In genomic region chr9:86280580-86280979, GRCh38 we compare ENCODE assay signal across 11 cellular contexts. TPM values are rescaled to one million over a fixed set of nuclear protein-coding genes. Genes with fewer than 3 reads are reported as not detected.
DNase-seq lines count a peak whose midpoint lies in the region; TF ChIP-seq lines count a peak whose summit lies in the region.
"Had no signal": no experiment of that assay in that cellular context is flagged by ENCODE, and none has a peak within 500 bp of the region (broad histone marks: within the 10 kb centered on the region; RNA-seq: fewer than 3 reads in every experiment).

No MANE protein-coding gene starts in this region.

- peaks cover 25% of the 10 kb centered on the region for H3K4me1 ChIP-seq in CD8-positive, alpha-beta memory T cell (ENCODE audit: insufficient read depth, low read length)
- H3K4me1 ChIP-seq in KMS-11 (ENCODE audit: low read depth, poor library complexity, severe bottlenecking): peaks cover 48% of the 10 kb centered on the region

- TF ChIP-seq CTCF in KMS-11 (conservative IDR thresholded peaks at IDR 0.05; ENCODE audit: low read depth, low read length): no peak
- TF ChIP-seq CTCF in brain (conservative IDR thresholded peaks at IDR 0.05): no peak
- TF ChIP-seq CTCF in nephron (IDR thresholded peaks at IDR 0.05; ENCODE audit: unreplicated experiment in 3 of 3): no peak

- peaks cover 47% of the 10 kb centered on the region for H3K79me2 ChIP-seq in KMS-11 (ENCODE audit: insufficient read depth, low read depth)

- POLR2A ChIA-PET in CD8-positive, alpha-beta memory T cell (lab: Charles Lee): no interaction called here

- peak overlapping the region; percentile 65 for H3K4me2 ChIP-seq in KMS-11

- CTCF ChIA-PET in CD8-positive, alpha-beta memory T cell (lab: Charles Lee): no interaction called here

- H3K9me3 Mint-ChIP-seq in CD8-positive, alpha-beta memory T cell: no peaks in the 10 kb centered on the region
- H3K9me3 Mint-ChIP-seq in brain: no peaks in the 10 kb centered on the region
- H3K9me3 Mint-ChIP-seq in nephron: no peaks in the 10 kb centered on the region

- no peak for DNase-seq in CD8-positive, alpha-beta memory T cell
- DNase-seq in NCI-H1694 (lab: John Stamatoyannopoulos, UW) (no peak), SKM-1 (lab: John Stamatoyannopoulos, UW; ENCODE audit: unreplicated experiment) (no peak), NAMALWA (ENCODE audit: low spot score) (no peak), NCI-H524 treated with DMSO at 0.1 percent for 48 hours (lab: John Stamatoyannopoulos, UW) (no peak)
- DNase-seq: left colon, stomach had no signal

- no peak overlapping the region for H2AFZ ChIP-seq in KMS-11 (ENCODE audit: low read depth)

- H3K36me3 ChIP-seq in CD8-positive, alpha-beta memory T cell (ENCODE audit: insufficient read depth, low read length): no peaks in the 10 kb centered on the region
- no peaks in the 10 kb centered on the region for H3K36me3 ChIP-seq in KMS-11 (ENCODE audit: insufficient read depth)
- H3K36me3 ChIP-seq: stomach had no signal

- H3K9me3 ChIP-seq in CD8-positive, alpha-beta memory T cell (ENCODE audit: low read length): no peaks in the 10 kb centered on the region
- H3K9me3 ChIP-seq: stomach had no signal

- no peak overlapping the region for H3K4me3 ChIP-seq in CD8-positive, alpha-beta memory T cell (ENCODE audit: low read length)
- H3K4me3 ChIP-seq in KMS-11 (IDR thresholded peaks at IDR 0.05; ENCODE audit: insufficient read depth, low read depth, low read length): no peak overlapping the region

- H3K36me3 Mint-ChIP-seq in CD8-positive, alpha-beta memory T cell: peaks cover 0 to 39% (median 0%) of the 10 kb centered on the region in 3 donors
- H3K36me3 Mint-ChIP-seq in brain: peaks cover 21% of the 10 kb centered on the region
- peaks cover 4% of the 10 kb centered on the region for H3K36me3 Mint-ChIP-seq in nephron (ENCODE audit: low read depth)

- no peaks in the 10 kb centered on the region; the same call in 1 of the 2 replicates for H4K20me1 ChIP-seq in KMS-11 (ENCODE audit: insufficient read depth)

- no peaks in the 10 kb centered on the region for H3K27me3 Mint-ChIP-seq in CD8-positive, alpha-beta memory T cell
- H3K27me3 Mint-ChIP-seq in brain (peaks cover 3% of the 10 kb centered on the region), nephron (ENCODE audit: low read depth) (peaks cover 3% of the 10 kb centered on the region)

- H3K27ac Mint-ChIP-seq in CD8-positive, alpha-beta memory T cell: peak overlapping the region in 3 of 8 donors; percentile 33 to 92 (median 88)
- peak overlapping the region; percentile 82 to 98 (median 92) for H3K27ac Mint-ChIP-seq in brain
- H3K27ac Mint-ChIP-seq in nephron: no peak overlapping the region

- H3K9ac ChIP-seq in KMS-11: peak overlapping the region; percentile 90; the same call in 1 of the 2 replicates

- no peak overlapping the region for H3K27ac ChIP-seq in CD8-positive, alpha-beta memory T cell (ENCODE audit: low read depth, low read length)
- no peak overlapping the region for H3K27ac ChIP-seq in KMS-11
- H3K27ac ChIP-seq: epithelial cell of prostate had no signal

- peak overlapping the region; percentile 87 to 97 (median 93) for H3K4me3 Mint-ChIP-seq in CD8-positive, alpha-beta memory T cell
- H3K4me3 Mint-ChIP-seq in brain: peak overlapping the region; percentile 88 to 94 (median 92)
- peak overlapping the region; percentile 86 to 95 (median 91) for H3K4me3 Mint-ChIP-seq in nephron

- no peaks in the 10 kb centered on the region for H3K27me3 ChIP-seq in CD8-positive, alpha-beta memory T cell (ENCODE audit: insufficient read depth, low read length, poor library complexity, severe bottlenecking)
- no peaks in the 10 kb centered on the region for H3K27me3 ChIP-seq in KMS-11 (ENCODE audit: insufficient read depth, low read depth)
- H3K27me3 ChIP-seq: stomach had no signal

- peaks cover 41 to 64% (median 55%) of the 10 kb centered on the region in 3 donors for H3K4me1 Mint-ChIP-seq in CD8-positive, alpha-beta memory T cell
- peaks cover 73% of the 10 kb centered on the region for H3K4me1 Mint-ChIP-seq in brain
- peaks cover 20% of the 10 kb centered on the region for H3K4me1 Mint-ChIP-seq in nephron

RNA-seq across cellular contexts. Expression of gene ISCA1, which starts 1.8 kb away (rescaled TPM):
- total RNA-seq in CD8-positive, alpha-beta memory T cell: 10 to 100 TPM; 33.4 to 35.6 TPM
- 55.1 TPM for polyA plus RNA-seq in CD8-positive, alpha-beta memory T cell
- 47.9 TPM for polyA plus RNA-seq in brain (ENCODE audit: insufficient read depth, low read depth, low replicate concordance)

RNA-seq across cellular contexts. Expression of gene C9orf153, which starts 21.1 kb away (rescaled TPM):
- under 1 TPM; 0.27 to 0.33 TPM for total RNA-seq in CD8-positive, alpha-beta memory T cell
- not detected for polyA plus RNA-seq in CD8-positive, alpha-beta memory T cell
- not detected for polyA plus RNA-seq in brain (ENCODE audit: insufficient read depth, low read depth, low replicate concordance)
- polyA plus RNA-seq: stomach had no signal

Comparison
In these comparisons a context has a peak if more than half of its experiments do, and no peak if none do; other contexts are left out.
1. H3K27ac Mint-ChIP-seq: peak in brain (5 of 5); none in nephron (0 of 3).
2. Peak in every context shown above with its lines, with median percentiles within 50 percentile points of each other: H3K4me3 Mint-ChIP-seq.